ENCODE assay signal across 19 cellular contexts in the genomic region with DNA sequence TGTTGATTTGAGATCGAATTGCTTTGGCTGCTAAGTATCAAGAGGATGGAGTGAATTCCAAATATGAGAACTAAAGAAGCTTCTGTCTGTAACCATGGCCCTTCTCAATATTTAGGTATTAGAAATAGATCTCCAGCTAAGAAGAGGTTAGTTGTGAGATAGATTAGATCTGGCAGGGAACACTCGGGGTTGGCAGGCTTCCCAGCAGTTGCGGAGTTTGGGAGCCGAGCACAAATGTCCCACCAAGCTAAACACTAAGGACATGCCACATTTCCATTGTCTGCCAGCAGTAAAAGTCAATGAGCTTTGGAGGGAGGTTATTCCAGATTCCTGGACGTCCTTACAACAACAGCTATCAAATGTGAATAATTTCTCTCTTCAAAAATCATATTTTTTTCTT.
DNase-seq lines count a peak whose midpoint lies in the region; ATAC-seq lines count a peak whose summit lies in the region.
"Had no signal": no experiment of that assay in that cellular context is flagged by ENCODE, and none has a peak within 500 bp of the region (broad histone marks: within the 10 kb centered on the region; RNA-seq: fewer than 3 reads in every experiment).

No MANE protein-coding gene starts in this region.

- no peaks in the 10 kb centered on the region for H3K9me3 ChIP-seq in neuronal stem cell (replicated peaks in 1 of 2; ENCODE audit: control insufficient read depth in 2 of 2, insufficient read depth in 1 of 2, low read depth in 1 of 2, low read length in 2 of 2)
- H3K9me3 ChIP-seq: SK-N-SH had no signal

- no peaks in the 10 kb centered on the region for H3K36me3 ChIP-seq in neuronal stem cell (replicated peaks in 1 of 2; ENCODE audit: control insufficient read depth in 2 of 2, insufficient read depth in 2 of 2, low read length in 2 of 2)

- no peak overlapping the region for H2BK5ac ChIP-seq in neuronal stem cell (ENCODE audit: low read length)

- no CpG with 5 or more reads among the region's 5 CpGs for WGBS in neuronal stem cell (ENCODE audit: extremely low coverage in 2 of 2, insufficient read length in 2 of 2, insufficient replicate concordance in 1 of 2), 2 donors

- H4K8ac ChIP-seq in neuronal stem cell (ENCODE audit: low read depth, low read length): no peak overlapping the region

- H3K14ac ChIP-seq in neuronal stem cell (ENCODE audit: low read length): no peak overlapping the region

- H3K4me1 ChIP-seq in neuronal stem cell (ENCODE audit: control insufficient read depth in 2 of 2, insufficient read depth in 1 of 2, low read depth in 1 of 2, low read length in 2 of 2): no peaks in the 10 kb centered on the region

- H2AK5ac ChIP-seq in neuronal stem cell (ENCODE audit: low read depth, low read length): no peak overlapping the region

- H2BK12ac ChIP-seq in neuronal stem cell (ENCODE audit: low read length): no peak overlapping the region

- H2AFZ ChIP-seq in neuronal stem cell (ENCODE audit: low read length): peak overlapping the region; percentile 10

- DNase-seq in DMS 273 (lab: John Stamatoyannopoulos, UW; ENCODE audit: unreplicated experiment) (peak; percentile 57), DMS 273 treated with DMSO at 0.1 percent for 48 hours (lab: John Stamatoyannopoulos, UW) (no peak), NCI-H2081 treated with DMSO at 0.1 percent for 48 hours (lab: John Stamatoyannopoulos, UW) (peak; percentile 21), NCI-H446 treated with DMSO at 0.1 percent for 48 hours (lab: John Stamatoyannopoulos, UW) (peak; percentile 58), neuronal stem cell (ENCODE audit: low spot score) (no peak), amniotic stem cell (lab: John Stamatoyannopoulos, UW) (no peak)
- DNase-seq: CD4-positive, CD25-positive, alpha-beta regulatory T cell; DMS79; H7; MV-4-11; NCI-H1417 treated with DMSO at 0.1 percent for 48 hours; NCI-H187 treated with DMSO at 0.1 percent for 48 hours; NCI-H524 treated with DMSO at 0.1 percent for 48 hours; SK-N-SH had no signal

- no peaks in the 10 kb centered on the region for H3K79me1 ChIP-seq in neuronal stem cell (ENCODE audit: low read depth, low read length)

- H3K23ac ChIP-seq in neuronal stem cell (ENCODE audit: low read depth, low read length, poor library complexity): no peak overlapping the region

- no peak overlapping the region for H3K4me2 ChIP-seq in neuronal stem cell (ENCODE audit: insufficient read depth, low read length, poor library complexity, severe bottlenecking)
- H3K4me2 ChIP-seq: KMS-11, SK-N-SH had no signal

- no peak overlapping the region for H3K9ac ChIP-seq in neuronal stem cell (ENCODE audit: low read depth, low read length, poor library complexity)
- H3K9ac ChIP-seq: KMS-11, SK-N-SH had no signal

- no peak overlapping the region for H4K91ac ChIP-seq in neuronal stem cell (ENCODE audit: low read depth, low read length, poor library complexity)

- H3K27ac ChIP-seq in neuronal stem cell (replicated peaks; ENCODE audit: low read length): no peak overlapping the region
- H3K27ac ChIP-seq: 22Rv1, HL-60, KMS-11 had no signal

- no peak for ATAC-seq in GM19463 (IDR thresholded peaks at IDR 0.05; ENCODE audit: unreplicated experiment)
- no peak for ATAC-seq in GM19467 (IDR thresholded peaks at IDR 0.05; ENCODE audit: unreplicated experiment)

- no peak overlapping the region for H2BK15ac ChIP-seq in neuronal stem cell (ENCODE audit: low read length)

- no peak overlapping the region for H2BK120ac ChIP-seq in neuronal stem cell (ENCODE audit: low read depth, low read length)

- H3K4me3 ChIP-seq in neuronal stem cell (ENCODE audit: low read length in 2 of 2): no peak overlapping the region

- no peak overlapping the region for H3K4ac ChIP-seq in neuronal stem cell (ENCODE audit: low read length)

- no peaks in the 10 kb centered on the region for H3K27me3 ChIP-seq in neuronal stem cell (ENCODE audit: control insufficient read depth in 3 of 3, insufficient read depth in 3 of 3, low read depth in 1 of 3, low read length in 3 of 3)

- no peak overlapping the region for H3K18ac ChIP-seq in neuronal stem cell (ENCODE audit: low read length)

Comparison
In these comparisons a context has a peak if more than half of its experiments do, and no peak if none do; other contexts are left out.
1. DNase-seq: peak in DMS 273 (single experiment), NCI-H2081 treated with DMSO at 0.1 percent for 48 hours (single experiment) and NCI-H446 treated with DMSO at 0.1 percent for 48 hours (single experiment); none in DMS 273 treated with DMSO at 0.1 percent for 48 hours (single experiment), neuronal stem cell (single experiment) and amniotic stem cell (single experiment).